8 cellular contexts compared by ENCODE assay signal in genomic region chr4:17347445-17347844, GRCh38.
DNase-seq lines count a peak whose midpoint lies in the region; ATAC-seq and TF ChIP-seq lines count a peak whose summit lies in the region.

No MANE protein-coding gene starts in this region.

- ATAC-seq in thoracic aorta (ENCODE audit: insufficient number of reproducible peaks, low FRiP score, low read depth) (no peak), HG03439 (IDR thresholded peaks at IDR 0.05; ENCODE audit: unreplicated experiment) (no peak), HG03460 (IDR thresholded peaks at IDR 0.05; ENCODE audit: unreplicated experiment) (no peak)

- peak; percentile 69 for TF ChIP-seq CTCF in 22Rv1 (IDR thresholded peaks at IDR 0.05)
- peak; percentile 43 for TF ChIP-seq CTCF in GM12865 (IDR thresholded peaks at IDR 0.05; ENCODE audit: insufficient read depth, low read depth, low read length, missing control alignments)
- TF ChIP-seq CTCF in thoracic aorta (IDR thresholded peaks at IDR 0.05), result peak; percentile 27

- H3K9me3 ChIP-seq in thoracic aorta, result no peaks in the 10 kb centered on the region

- intact Hi-C loops in head of caudate nucleus (cut with DNase I), result no loop called here

- DNase-seq in GM12865 (ENCODE audit: low read depth), result peak; percentile 38
- DNase-seq in Jurkat, Clone E6-1 (ENCODE audit: low read depth, low spot score), result peak; percentile 24
- peak; percentile 26 for DNase-seq in activated T-cell treated with anti-CD3 and anti-CD28 coated beads for 4 hours
- peak in 27 of 42 donors; percentile 3 to 72 (median 32) for DNase-seq in head of caudate nucleus
- no peak for DNase-seq in thoracic aorta (ENCODE audit: low spot score)

- H3K27ac ChIP-seq in 22Rv1 (no peak overlapping the region), thoracic aorta (no peak overlapping the region)

- no peaks in the 10 kb centered on the region for H3K27me3 ChIP-seq in thoracic aorta (replicated peaks; ENCODE audit: insufficient read depth)

- no peaks in the 10 kb centered on the region for H3K4me1 ChIP-seq in thoracic aorta (ENCODE audit: control insufficient read depth in 1 of 2, low read depth in 2 of 2)

- no peaks in the 10 kb centered on the region for H3K36me3 ChIP-seq in thoracic aorta

- H3K4me3 ChIP-seq in GM12865 (ENCODE audit: low read depth, low read length), result no peak overlapping the region
- no peak overlapping the region for H3K4me3 ChIP-seq in Jurkat, Clone E6-1 (ENCODE audit: low read length)
- no peak overlapping the region for H3K4me3 ChIP-seq in thoracic aorta
